ENCODE assay signal across 1 cellular context in genomic region chr18:71902482-71902881, GRCh38.
TF ChIP-seq lines count a peak whose summit lies in the region.

No MANE protein-coding gene starts in this region.

TF ChIP-seq in SK-N-SH, 30 proteins besides CTCF, POLR2A, EP300 and RAD21 (continued from another document):
- TF ChIP-seq TAF1 (IDR thresholded peaks at IDR 0.05; ENCODE audit: borderline replicate concordance, low read depth, low read length) (no peak), RXRA (IDR thresholded peaks at IDR 0.05; ENCODE audit: borderline replicate concordance, low read depth) (no peak), MEF2A (IDR thresholded peaks at IDR 0.05; ENCODE audit: borderline replicate concordance, low read depth) (no peak), EZH2phosphoT487 (IDR thresholded peaks at IDR 0.05; ENCODE audit: borderline replicate concordance, low read depth) (no peak), GATA2 (CRISPR knock-in tag; IDR thresholded peaks at IDR 0.05) (peak; percentile 96), IRF3 (IDR thresholded peaks at IDR 0.05; ENCODE audit: low read depth, low read length) (no peak)
